Comparison of ENCODE assay signal across 2 cellular contexts in genomic region chr10:89613582-89613981, GRCh38.
TF ChIP-seq lines count a peak whose summit lies in the region.

No MANE protein-coding gene starts in this region.

TF ChIP-seq in liver, 16 proteins besides CTCF, POLR2A, EP300 and RAD21 (continued from another document):
- TF ChIP-seq ATF3 (IDR thresholded peaks at IDR 0.05) (no peak), HNF4A (conservative IDR thresholded peaks at IDR 0.05) (peak; percentile 35 to 56), NR2F2 (IDR thresholded peaks at IDR 0.05) (no peak), TAF1 (conservative IDR thresholded peaks at IDR 0.05) (no peak), RXRA (IDR thresholded peaks at IDR 0.05) (peak; percentile 19 to 59), MAX (IDR thresholded peaks at IDR 0.05) (peak; percentile 38), YY1 (IDR thresholded peaks at IDR 0.05) (peak; percentile 32), ZBTB33 (IDR thresholded peaks at IDR 0.05) (no peak), FOXA2 (IDR thresholded peaks at IDR 0.05) (peak; percentile 25), SP1 (IDR thresholded peaks at IDR 0.05) (no peak), JUND (IDR thresholded peaks at IDR 0.05) (peak in 1 of 2 donors; percentile 43), HNF4G (IDR thresholded peaks at IDR 0.05) (peak; percentile 8), REST (IDR thresholded peaks at IDR 0.05) (no peak), GABPA (IDR thresholded peaks at IDR 0.05 in 1 of 2, conservative IDR thresholded peaks at IDR 0.05 in 1 of 2) (no peak), FOXA1 (IDR thresholded peaks at IDR 0.05) (no peak)

TF ChIP-seq in HepG2, 621 proteins besides CTCF, POLR2A, EP300 and RAD21:
- no peak for TF ChIP-seq HNF4G (IDR thresholded peaks at IDR 0.05; ENCODE audit: borderline replicate concordance, low read depth, low read length)
- TF ChIP-seq HNF4G (CRISPR knock-in tag; IDR thresholded peaks at IDR 0.05; ENCODE audit: borderline replicate concordance, low read depth) = no peak
- no peak for TF ChIP-seq ZNF3 (CRISPR knock-in tag; IDR thresholded peaks at IDR 0.05)
- no peak for TF ChIP-seq ZFP90 (CRISPR knock-in tag; IDR thresholded peaks at IDR 0.05; ENCODE audit: borderline replicate concordance)
- no peak for TF ChIP-seq FOXP1 (IDR thresholded peaks at IDR 0.05)
- TF ChIP-seq FOXP1 (CRISPR knock-in tag; IDR thresholded peaks at IDR 0.05) = no peak
- TF ChIP-seq TFAP4 (IDR thresholded peaks at IDR 0.05; ENCODE audit: borderline replicate concordance, low read depth) = no peak
- no peak for TF ChIP-seq CBX2 (IDR thresholded peaks at IDR 0.05; ENCODE audit: low read depth, low read length)
- TF ChIP-seq CBX2 (CRISPR knock-in tag; IDR thresholded peaks at IDR 0.05; ENCODE audit: low read depth) = no peak
- TF ChIP-seq ZNF280B (CRISPR knock-in tag; IDR thresholded peaks at IDR 0.05; ENCODE audit: borderline replicate concordance) = no peak
- no peak for TF ChIP-seq ZUFSP (CRISPR knock-in tag; IDR thresholded peaks at IDR 0.05; ENCODE audit: borderline replicate concordance)
- TF ChIP-seq ZNF784 (CRISPR knock-in tag; IDR thresholded peaks at IDR 0.05; ENCODE audit: borderline replicate concordance) = no peak
- no peak for TF ChIP-seq PAX8 (CRISPR knock-in tag; IDR thresholded peaks at IDR 0.05; ENCODE audit: borderline replicate concordance)
- no peak for TF ChIP-seq RXRA (CRISPR knock-in tag; IDR thresholded peaks at IDR 0.05)
- no peak for TF ChIP-seq NR1H2 (CRISPR knock-in tag; IDR thresholded peaks at IDR 0.05; ENCODE audit: borderline replicate concordance, low read depth)
- no peak for TF ChIP-seq ZKSCAN5 (CRISPR knock-in tag; IDR thresholded peaks at IDR 0.05)
